14 cellular contexts compared by ENCODE assay signal in the genomic region with DNA sequence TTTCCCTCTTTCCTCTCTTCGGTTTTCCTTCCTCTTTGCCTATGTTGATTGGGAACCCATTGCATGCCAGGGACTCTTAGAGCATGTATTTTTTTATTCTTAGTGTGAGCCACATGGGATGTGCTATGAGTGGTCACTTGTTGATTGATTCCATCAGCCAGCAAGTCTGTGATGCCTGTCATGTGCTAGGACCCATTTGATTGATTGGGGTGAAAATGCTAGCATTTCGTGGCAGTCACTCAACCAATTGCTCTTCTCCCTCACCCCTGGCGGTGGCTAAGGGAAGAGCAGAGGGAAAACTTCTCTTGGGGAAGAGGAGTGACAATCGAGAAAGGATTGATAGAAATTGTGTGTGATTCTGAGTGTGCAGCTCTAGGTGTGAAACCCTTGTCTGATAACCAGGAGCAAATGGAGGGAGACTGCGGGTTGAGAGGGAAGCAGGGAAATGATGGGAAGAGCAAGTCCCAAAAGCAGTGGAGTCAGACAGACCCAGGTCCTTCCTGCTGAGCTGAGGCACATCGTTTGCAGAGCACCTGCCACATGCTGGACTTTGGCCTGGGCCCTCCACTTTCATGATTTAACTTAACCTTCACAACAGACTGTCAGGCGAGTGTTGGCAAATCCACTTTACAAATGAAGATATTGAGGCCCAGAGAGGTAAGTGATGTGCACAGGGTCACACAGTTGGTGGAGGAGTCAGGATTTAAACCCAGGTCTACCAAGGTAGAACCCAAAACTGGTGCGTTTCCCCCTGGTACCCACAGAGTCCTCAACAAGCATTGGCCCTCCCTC. TPM values are rescaled to one million over a fixed set of nuclear protein-coding genes. Genes with fewer than 3 reads are reported as not detected.
DNase-seq lines count a peak whose midpoint lies in the region; TF ChIP-seq lines count a peak whose summit lies in the region.
"Had no signal": no experiment of that assay in that cellular context is flagged by ENCODE, and none has a peak within 500 bp of the region (broad histone marks: within the 10 kb centered on the region; RNA-seq: fewer than 3 reads in every experiment).

No MANE protein-coding gene starts in this region.

- peaks cover 0 to 7% (median 2%) of the 10 kb centered on the region in 7 donors for H3K9me3 Mint-ChIP-seq in CD14-positive monocyte
- H3K9me3 Mint-ChIP-seq: activated CD4-positive, alpha-beta memory T cell treated with anti-CD3 and anti-CD28 coated beads, Interleukin-2, amount 10 ng/mL, durations not matched to agents 7 days and 5 days had no signal

- H2BK5ac ChIP-seq in mesendoderm (ENCODE audit: low read length), result no peak overlapping the region

- intact Hi-C loops in CD14-positive monocyte (cut with micrococcal nuclease), result no loop called here
- intact Hi-C loops in head of caudate nucleus (cut with DNase I), result no loop called here

- in situ Hi-C loops in brain microvascular endothelial cell (cut with HindIII; ENCODE audit: low pct_ligation_motif_present, low sequenced_read_pairs), result no loop called here

- TF ChIP-seq CTCF in CD14-positive monocyte (IDR thresholded peaks at IDR 0.05) (peak; percentile 14), brain microvascular endothelial cell (IDR thresholded peaks at IDR 0.05; ENCODE audit: low read depth, low read length, missing control alignments) (peak; percentile 59)

- DNase-seq in CD14-positive monocyte (ENCODE audit: low spot score) (no peak), HuH-7 (ENCODE audit: low spot score) (peak; percentile 78), brain microvascular endothelial cell (no peak), mesendoderm (peak; percentile 27), DMS79 treated with DMSO at 0.1 percent for 48 hours (lab: John Stamatoyannopoulos, UW) (no peak), head of caudate nucleus (no peak), cerebellum (ENCODE audit: low spot score) (no peak), SW480 (ENCODE audit: low spot score) (no peak)
- DNase-seq: activated CD4-positive, alpha-beta memory T cell treated with anti-CD3 and anti-CD28 coated beads, Interleukin-2, amount 10 ng/mL, durations not matched to agents 7 days and 5 days; CD8-positive, alpha-beta memory T cell; NCI-H1105; NCI-H748 treated with DMSO at 0.1 percent for 48 hours had no signal

- no peaks in the 10 kb centered on the region for H3K36me3 Mint-ChIP-seq in CD14-positive monocyte
- H3K36me3 Mint-ChIP-seq: activated naive CD8-positive, alpha-beta T cell; CD8-positive, alpha-beta memory T cell had no signal

- no peak overlapping the region for H3K27ac Mint-ChIP-seq in CD14-positive monocyte
- H3K27ac Mint-ChIP-seq: activated CD4-positive, alpha-beta memory T cell treated with anti-CD3 and anti-CD28 coated beads, Interleukin-2, amount 10 ng/mL, durations not matched to agents 7 days and 5 days; activated naive CD8-positive, alpha-beta T cell; CD8-positive, alpha-beta memory T cell had no signal

- H4K5ac ChIP-seq in mesendoderm (ENCODE audit: low read length), result no peak overlapping the region

- no peak overlapping the region for H3K4me2 ChIP-seq in mesendoderm (ENCODE audit: low read length)

- H3K79me2 ChIP-seq in mesendoderm (ENCODE audit: control insufficient read depth, insufficient read depth, low read length), result no peaks in the 10 kb centered on the region

- H3K27ac ChIP-seq in brain microvascular endothelial cell (no peak overlapping the region), mesendoderm (ENCODE audit: low read depth, low read length) (no peak overlapping the region)

- H3K36me3 ChIP-seq in brain microvascular endothelial cell (replicated peaks) (no peaks in the 10 kb centered on the region), mesendoderm (ENCODE audit: control insufficient read depth, insufficient read depth, low read length) (no peaks in the 10 kb centered on the region)

- H3K27me3 ChIP-seq in brain microvascular endothelial cell (replicated peaks) (no peaks in the 10 kb centered on the region), mesendoderm (ENCODE audit: insufficient read depth, low read length, poor library complexity) (no peaks in the 10 kb centered on the region)

- no peak overlapping the region for H3K9ac ChIP-seq in mesendoderm (ENCODE audit: low read length)

- H3K18ac ChIP-seq in mesendoderm (ENCODE audit: low read length), result no peak overlapping the region

- no peaks in the 10 kb centered on the region for H3K4me1 ChIP-seq in mesendoderm (ENCODE audit: control insufficient read depth, low read depth, low read length)

- WGBS in mesendoderm (ENCODE audit: extremely low coverage, insufficient coverage, low lambda C conversion rate), result no CpG with 5 or more reads among the region's 8 CpGs

- H2AK5ac ChIP-seq in mesendoderm (ENCODE audit: low read length), result no peak overlapping the region

- peaks cover 2 to 6% (median 3%) of the 10 kb centered on the region in 3 donors for H3K27me3 Mint-ChIP-seq in CD14-positive monocyte (ENCODE audit: low read depth in 3 of 3)
- H3K27me3 Mint-ChIP-seq: activated CD4-positive, alpha-beta memory T cell treated with anti-CD3 and anti-CD28 coated beads, Interleukin-2, amount 10 ng/mL, durations not matched to agents 7 days and 5 days had no signal

- H3K4me3 ChIP-seq in brain microvascular endothelial cell (ENCODE audit: low read depth, low read length) (no peak overlapping the region), mesendoderm (ENCODE audit: low read length) (no peak overlapping the region)

- H3K4me1 Mint-ChIP-seq in CD14-positive monocyte, result no peaks in the 10 kb centered on the region
- H3K4me1 Mint-ChIP-seq: activated CD4-positive, alpha-beta memory T cell treated with anti-CD3 and anti-CD28 coated beads, Interleukin-2, amount 10 ng/mL, durations not matched to agents 7 days and 5 days; CD8-positive, alpha-beta memory T cell had no signal

- no peak overlapping the region for H3K23ac ChIP-seq in mesendoderm (ENCODE audit: low read length)

- no peak overlapping the region for H3K4me3 Mint-ChIP-seq in CD14-positive monocyte
- H3K4me3 Mint-ChIP-seq: activated CD4-positive, alpha-beta memory T cell treated with anti-CD3 and anti-CD28 coated beads, Interleukin-2, amount 10 ng/mL, durations not matched to agents 7 days and 5 days; activated naive CD8-positive, alpha-beta T cell; CD8-positive, alpha-beta memory T cell had no signal

- H3K79me1 ChIP-seq in mesendoderm (ENCODE audit: low read length), result no peaks in the 10 kb centered on the region

- H4K8ac ChIP-seq in mesendoderm (ENCODE audit: low read depth, low read length), result no peak overlapping the region

- no peak overlapping the region for H2BK120ac ChIP-seq in mesendoderm (ENCODE audit: low read depth, low read length)

- H3K56ac ChIP-seq in mesendoderm (ENCODE audit: low read length), result no peak overlapping the region

- no peak overlapping the region for H3K4ac ChIP-seq in mesendoderm (ENCODE audit: low read depth, low read length)

- H2BK15ac ChIP-seq in mesendoderm (replicated peaks; ENCODE audit: low read depth), result no peak overlapping the region

RNA-seq across cellular contexts. Expression of gene SLC6A11, which starts 40.0 kb away (rescaled TPM):
- polyA plus RNA-seq in CD14-positive monocyte, result not detected
- polyA plus RNA-seq in mesendoderm (2013, experiment 1 of 2), result 0.56 TPM
- 0.55 TPM for polyA plus RNA-seq in mesendoderm (2013, experiment 2 of 2)
- 43.1 TPM for total RNA-seq in cerebellum
- total RNA-seq: activated CD4-positive, alpha-beta memory T cell treated with anti-CD3 and anti-CD28 coated beads, Interleukin-2, amount 10 ng/mL, durations not matched to agents 7 days and 5 days; CD8-positive, alpha-beta memory T cell; T-helper 2 cell treated with Interferon-gamma antibody and Interleukin-4, amounts not matched to agents 100 ng/mL and 5 ng/mL, for 36 hours had no signal
- polyA plus RNA-seq: CD8-positive, alpha-beta memory T cell had no signal

Comparison
In these comparisons a context has a peak if more than half of its experiments do, and no peak if none do; other contexts are left out.
1. DNase-seq: peak in HuH-7 (single experiment) and mesendoderm (single experiment); none in CD14-positive monocyte (single experiment), brain microvascular endothelial cell (single experiment), DMS79 treated with DMSO at 0.1 percent for 48 hours (single experiment), head of caudate nucleus (0 of 42), cerebellum (single experiment) and SW480 (single experiment).